In the genomic region with DNA sequence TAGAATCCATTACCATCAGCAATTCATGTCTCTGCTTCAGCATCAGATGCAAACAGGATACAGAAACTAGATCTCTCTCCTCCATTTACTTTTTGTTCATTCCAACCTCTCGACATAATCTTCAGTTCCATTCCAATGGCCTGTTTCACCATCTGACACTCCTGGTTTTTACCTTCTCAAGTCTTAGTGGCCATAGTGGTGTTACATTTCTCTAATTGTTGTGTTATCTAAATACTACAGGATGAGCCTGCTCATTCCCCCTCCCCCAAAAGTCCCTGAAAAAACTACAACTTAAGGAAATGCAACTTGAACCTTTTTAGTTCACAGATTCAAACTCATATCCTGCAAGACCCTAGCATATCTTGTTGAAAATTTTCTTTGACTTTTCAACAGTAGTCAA, we compare ENCODE assay signal across 8 cellular contexts. TPM values are rescaled to one million over a fixed set of nuclear protein-coding genes. Genes with fewer than 3 reads are reported as not detected.
A peak's percentile ranks its signal among the peaks of the same experiment; 100 is the strongest.
DNase-seq lines count a peak whose midpoint lies in the region; ATAC-seq and TF ChIP-seq lines count a peak whose summit lies in the region.

No MANE protein-coding gene starts in this region.

- no peak for TF ChIP-seq CTCF in BJ (IDR thresholded peaks at IDR 0.05; ENCODE audit: insufficient read depth, low read depth, low read length)
- TF ChIP-seq CTCF in astrocyte of the cerebellum (IDR thresholded peaks at IDR 0.05; ENCODE audit: low read depth, low read length, missing control alignments) = no peak

- H3K4me3 ChIP-seq in BJ (ENCODE audit: low read depth, low read length) (peak overlapping the region; percentile 8; the same call in 1 of the 2 replicates), astrocyte of the cerebellum (ENCODE audit: low read depth, low read length) (peak overlapping the region; percentile 78), mucosa of rectum (ENCODE audit: low read length in 2 of 2) (peak overlapping the region; percentile 4 to 43)

- no peaks in the 10 kb centered on the region for H3K27me3 ChIP-seq in BJ (ENCODE audit: control insufficient read depth, insufficient read depth, low read length)
- no peaks in the 10 kb centered on the region for H3K27me3 ChIP-seq in mucosa of rectum (ENCODE audit: control insufficient read depth in 2 of 2, insufficient read depth in 2 of 2, low read length in 2 of 2)

- intact Hi-C loops in left ventricle myocardium superior (cut with micrococcal nuclease) = loop anchor here (10.0 kb wide), 3 partner anchors 56 to 424 kb away; no protein-coding TSS in a partner anchor

- H3K27ac ChIP-seq in mucosa of rectum (ENCODE audit: low read depth in 2 of 2, low read length in 2 of 2) = peak overlapping the region in 1 of 2 donors; percentile 41

- POLR2A ChIA-PET in BJ (lab: Charles Lee) = no interaction called here

- H3K36me3 ChIP-seq in BJ (ENCODE audit: control insufficient read depth, insufficient read depth, low read length) = no peaks in the 10 kb centered on the region
- no peaks in the 10 kb centered on the region for H3K36me3 ChIP-seq in mucosa of rectum (ENCODE audit: control insufficient read depth in 2 of 2, insufficient read depth in 2 of 2, low read length in 2 of 2)

- CTCF ChIA-PET in BJ (lab: Yijun Ruan, JAX) = no interaction called here

- no peak for DNase-seq in BJ (ENCODE audit: low read depth)
- peak; percentile 37 for DNase-seq in HT-29 (ENCODE audit: low spot score)
- no peak for DNase-seq in astrocyte of the cerebellum (ENCODE audit: low read depth)
- DNase-seq in HuH-7.5 (ENCODE audit: low spot score) = no peak
- DNase-seq in left ventricle myocardium superior = no peak
- DNase-seq in DMS53 treated with DMSO at 0.1 percent for 48 hours (lab: John Stamatoyannopoulos, UW; ENCODE audit: unreplicated experiment) = no peak

- in situ Hi-C loops in astrocyte of the cerebellum (cut with HindIII; ENCODE audit: low sequenced_read_pairs) = no loop called here

- peaks cover 24 to 64% of the 10 kb centered on the region in 2 donors for H3K4me1 ChIP-seq in mucosa of rectum (ENCODE audit: control insufficient read depth in 2 of 2, insufficient read depth in 2 of 2, low read length in 2 of 2)

- no peak overlapping the region for H3K9ac ChIP-seq in mucosa of rectum (ENCODE audit: low read depth in 1 of 2, low read length in 2 of 2)

- H3K9me3 ChIP-seq in mucosa of rectum (ENCODE audit: control insufficient read depth in 2 of 2, low read length in 2 of 2) = no peaks in the 10 kb centered on the region

- no peak for ATAC-seq in left ventricle myocardium superior
- no peak for ATAC-seq in HG02759 (IDR thresholded peaks at IDR 0.05; ENCODE audit: unreplicated experiment)

RNA-seq across cellular contexts. Expression of a gene that starts 4.0 kb away (rescaled TPM):
- 5.2 and 12.0 TPM in 2 replicates for polyA plus RNA-seq in BJ (2011; rRNA removed)
- 15.3 and 19.3 TPM in 2 replicates for polyA minus RNA-seq in BJ (2011; rRNA and poly(A)+ RNA removed)
- 18.6 and 24.1 TPM in 2 replicates for total RNA-seq in HT-29 (2014; rRNA removed; shearing (Covaris generic))
- 18.1 TPM for total RNA-seq in left ventricle myocardium superior

Comparison
In these comparisons a context has a peak if more than half of its experiments do, and no peak if none do; other contexts are left out.
1. H3K4me3 ChIP-seq: peak in every context shown above with its lines; median percentile 78 in astrocyte of the cerebellum; 24 in mucosa of rectum; 8 in BJ.